Comparison of ENCODE assay signal across 6 cellular contexts in genomic region chr15:43832485-43832884, GRCh38. TPM values are rescaled to one million over a fixed set of nuclear protein-coding genes. Genes with fewer than 3 reads are reported as not detected.
"Had no signal": no experiment of that assay in that cellular context is flagged by ENCODE, and none has a peak within 500 bp of the region (broad histone marks: within the 10 kb centered on the region; RNA-seq: fewer than 3 reads in every experiment).

No MANE protein-coding gene starts in this region.

RNA-seq across cellular contexts. Expression of gene SERINC4, which starts 32.5 kb away (rescaled TPM):
- total RNA-seq: mononuclear cell, omental fat pad, pulmonary artery endothelial cell, smooth muscle cell, stomach, vagina had no signal
